Comparison of ENCODE assay signal across 13 cellular contexts in genomic region chr7:151426906-151427704, GRCh38. TPM values are rescaled to one million over a fixed set of nuclear protein-coding genes. Genes with fewer than 3 reads are reported as not detected.
DNase-seq lines count a peak whose midpoint lies in the region; ATAC-seq and TF ChIP-seq lines count a peak whose summit lies in the region.
"Had no signal": no experiment of that assay in that cellular context is flagged by ENCODE, and none has a peak within 500 bp of the region (broad histone marks: within the 10 kb centered on the region; RNA-seq: fewer than 3 reads in every experiment).

No MANE protein-coding gene starts in this region.

- CTCF ChIA-PET in HCT116 (lab: Charles Lee): no interaction called here

- peak overlapping the region; percentile 52 for H2AFZ ChIP-seq in HCT116 (ENCODE audit: low read depth, low read length, poor library complexity, severe bottlenecking)

- H3K27me3 ChIP-seq in HCT116 (ENCODE audit: insufficient read depth, low read length): no peaks in the 10 kb centered on the region
- H3K27me3 ChIP-seq in adipocyte (replicated peaks; ENCODE audit: control insufficient read depth, insufficient read depth, low read length): no peaks in the 10 kb centered on the region
- H3K27me3 ChIP-seq in layer of hippocampus (ENCODE audit: control insufficient read depth, insufficient read depth, low read length): peaks cover 4% of the 10 kb centered on the region
- no peaks in the 10 kb centered on the region for H3K27me3 ChIP-seq in subcutaneous abdominal adipose tissue (ENCODE audit: control insufficient read depth in 5 of 5, insufficient read depth in 4 of 5, low read length in 5 of 5)
- H3K27me3 ChIP-seq in HAP-1 (ENCODE audit: low read depth): no peaks in the 10 kb centered on the region; the same call in 1 of the 2 replicates

- no peak for DNase-seq in HCT116 (ENCODE audit: low read depth, low spot score)
- DNase-seq in adipocyte (ENCODE audit: low read depth): no peak
- no peak for DNase-seq in mesenteric fat pad (ENCODE audit: low spot score)
- no peak for DNase-seq in HAP-1 (ENCODE audit: low spot score in 2 of 2)
- no peak for DNase-seq in left lobe of liver (ENCODE audit: low spot score)
- DNase-seq: MM.1S, T-helper 1 cell had no signal

- no TSS peak for BruUV-seq in HCT116 (replicated peaks; lab: Mats Ljungman, UMichigan)

- peaks cover 51 to 64% of the 10 kb centered on the region in 2 experiments for H3K4me1 ChIP-seq in HCT116 (ENCODE audit: control insufficient read depth in 1 of 2, insufficient read depth in 2 of 2, low read length in 2 of 2)
- H3K4me1 ChIP-seq in adipocyte (ENCODE audit: control insufficient read depth, insufficient read depth, low read length): peaks cover 56% of the 10 kb centered on the region
- peaks cover 8 to 64% (median 58%) of the 10 kb centered on the region in 5 donors for H3K4me1 ChIP-seq in subcutaneous abdominal adipose tissue (ENCODE audit: control insufficient read depth in 5 of 5, insufficient read depth in 5 of 5, low read length in 5 of 5)
- H3K4me1 ChIP-seq in HAP-1: no peaks in the 10 kb centered on the region

- intact Hi-C loops in HCT116 (cut with micrococcal nuclease): no loop called here

- no peaks in the 10 kb centered on the region for H3K79me2 ChIP-seq in HCT116 (ENCODE audit: insufficient read depth, low read length)

- H3K9ac ChIP-seq in HCT116 (ENCODE audit: low read length) (no peak overlapping the region), adipocyte (ENCODE audit: low read length) (no peak overlapping the region), subcutaneous abdominal adipose tissue (ENCODE audit: low read length in 5 of 5) (peak overlapping the region in 2 of 5 donors; percentile 4 to 76)

- H3K36me3 ChIP-seq in HCT116 (ENCODE audit: control insufficient read depth in 1 of 2, insufficient read depth in 2 of 2, low read length in 2 of 2): no peaks in the 10 kb centered on the region
- no peaks in the 10 kb centered on the region for H3K36me3 ChIP-seq in adipocyte (ENCODE audit: control insufficient read depth, insufficient read depth, low read length, severe bottlenecking)
- no peaks in the 10 kb centered on the region for H3K36me3 ChIP-seq in subcutaneous abdominal adipose tissue (ENCODE audit: control insufficient read depth in 5 of 5, insufficient read depth in 5 of 5, low read length in 5 of 5)
- H3K36me3 ChIP-seq in HAP-1 (replicated peaks): no peaks in the 10 kb centered on the region

- H3K4me2 ChIP-seq in HCT116 (ENCODE audit: low read length): peak overlapping the region; percentile 70

- in situ Hi-C loops in HAP-1 (cut with MboI; ENCODE audit: low sequenced_read_pairs): no loop called here

- POLR2A ChIA-PET in HCT116 (lab: Charles Lee): no interaction called here

- H4K20me1 ChIP-seq in HCT116 (ENCODE audit: insufficient read depth): no peaks in the 10 kb centered on the region

- peaks cover under 1 to 2% of the 10 kb centered on the region in 2 experiments; a peak in 3 of 4 replicates for H3K9me3 ChIP-seq in HCT116 (ENCODE audit: control insufficient read depth in 1 of 2, insufficient read depth in 1 of 2, low read depth in 1 of 2, low read length in 2 of 2)
- H3K9me3 ChIP-seq in adipocyte (ENCODE audit: control insufficient read depth, low read length): peaks cover 6% of the 10 kb centered on the region
- H3K9me3 ChIP-seq in subcutaneous abdominal adipose tissue (ENCODE audit: control insufficient read depth in 5 of 5, low read length in 5 of 5): peaks cover 0 to 3% (median 0%) of the 10 kb centered on the region in 5 donors
- H3K9me3 ChIP-seq in HAP-1: 0 out of 2 replicates have a peak, but pooled peaks cover 1% of the 10 kb centered on the region

- ATAC-seq in HCT116 (peak; percentile 55), HG02623 (IDR thresholded peaks at IDR 0.05; ENCODE audit: unreplicated experiment) (no peak), left lobe of liver (no peak)
- ATAC-seq: activated T-helper 17 cell treated with anti-CD3 and anti-CD28 coated beads, Interleukin-2, amount 50 U/mL, for 72 hours had no signal

- TF ChIP-seq RAD21 in HCT116 (IDR thresholded peaks at IDR 0.05; ENCODE audit: low read depth): no peak

- H3K4me3 ChIP-seq in HCT116 (replicated peaks in 1 of 2; ENCODE audit: low read depth in 1 of 2, low read length in 2 of 2) (peak overlapping the region in 1 of 2 experiments; percentile 27; a peak in 2 of 4 replicates), adipocyte (ENCODE audit: low read length) (peak overlapping the region; percentile 54), subcutaneous abdominal adipose tissue (ENCODE audit: low read depth in 1 of 5, low read length in 5 of 5) (peak overlapping the region in 1 of 5 donors; percentile 11), HAP-1 (no peak overlapping the region)

- peak overlapping the region; percentile 87 for H3K27ac ChIP-seq in HCT116 (ENCODE audit: low read depth, low read length)
- peak overlapping the region; percentile 62 for H3K27ac ChIP-seq in layer of hippocampus (ENCODE audit: low read depth, low read length)
- peak overlapping the region; percentile 69 for H3K27ac ChIP-seq in subcutaneous abdominal adipose tissue (ENCODE audit: low read depth, low read length)

- no peaks in the 10 kb centered on the region for H3K9me2 ChIP-seq in HCT116 (ENCODE audit: insufficient read depth)

- TF ChIP-seq CTCF in HCT116 (IDR thresholded peaks at IDR 0.05 in 2 of 3, conservative IDR thresholded peaks at IDR 0.05 in 1 of 3; ENCODE audit: borderline replicate concordance in 1 of 3, insufficient read depth in 1 of 3, low read depth in 2 of 3, low read length in 2 of 3): no peak

- no peak for TF ChIP-seq POLR2A in HCT116 (IDR thresholded peaks at IDR 0.05; ENCODE audit: borderline replicate concordance, extremely low read depth, insufficient read depth, insufficient read length)

- RAD21 ChIA-PET in HCT116 (lab: Charles Lee; ENCODE audit: low non-redundant PET in 1 of 2, low total read pairs in 2 of 2, uncharacterized antibody in 2 of 2, unreplicated experiment in 2 of 2): interaction anchor here in 1 of 2 experiments (0.6 kb wide), 1 partner anchor 31 kb away, joined by 3 read pairs; no protein-coding TSS in a partner anchor

TF ChIP-seq in HCT116, 20 proteins besides CTCF, POLR2A, EP300 and RAD21:
- no peak for TF ChIP-seq REST (IDR thresholded peaks at IDR 0.05; ENCODE audit: low read depth)
- TF ChIP-seq POLR2AphosphoS5 (IDR thresholded peaks at IDR 0.05; ENCODE audit: low read depth, low read length): no peak
- TF ChIP-seq SP1 (IDR thresholded peaks at IDR 0.05; ENCODE audit: low read depth): 0 out of 2 replicates have a peak, but pooled peaks have one; percentile 0
- TF ChIP-seq ELF1 (IDR thresholded peaks at IDR 0.05; ENCODE audit: borderline replicate concordance, low read depth): no peak

RNA-seq across cellular contexts. Expression of gene CRYGN, which starts 12.8 kb away (rescaled TPM):
- total RNA-seq in HCT116 (2021; ENCODE audit: unreplicated experiment): not detected
- polyA plus RNA-seq in HCT116 (2012): not detected in 2 replicates
- 1.5 TPM for total RNA-seq in mesenteric fat pad
- total RNA-seq in left lobe of liver: not detected
- total RNA-seq: activated T-helper 17 cell treated with anti-CD3 and anti-CD28 coated beads, Interleukin-2, amount 50 U/mL, for 72 hours; bronchial epithelial cell; G401 had no signal

RNA-seq across cellular contexts. Expression of gene WDR86, which starts 17.3 kb away (rescaled TPM):
- total RNA-seq in HCT116 (2021; ENCODE audit: unreplicated experiment) (not detected), mesenteric fat pad (19.4 TPM), left lobe of liver (0.28 TPM)
- polyA plus RNA-seq in HCT116 (2012): 0.42 and 0.64 TPM in 2 replicates

Comparison
In these comparisons a context has a peak if more than half of its experiments do, and no peak if none do; other contexts are left out.
1. RNA of gene WDR86, which starts 17.3 kb away (total RNA-seq): 19.4 TPM in mesenteric fat pad (single experiment); 0.28 TPM in left lobe of liver (single experiment) and not detected in HCT116 (single experiment); every median in the first group is over 10 times any median in the second.
2. Peak in every context shown above with its lines, with median percentiles within 50 percentile points of each other: H3K27ac ChIP-seq.